Comparison of ENCODE assay signal across 8 cellular contexts in genomic region chr15:82045179-82045891, GRCh38. TPM values are rescaled to one million over a fixed set of nuclear protein-coding genes. Genes with fewer than 3 reads are reported as not detected.
DNase-seq lines count a peak whose midpoint lies in the region; ATAC-seq, FAIRE-seq and TF ChIP-seq lines count a peak whose summit lies in the region.

No MANE protein-coding gene starts in this region.

- DNase-seq in NCI-H1092 treated with DMSO at 0.1 percent for 48 hours (lab: John Stamatoyannopoulos, UW) (peak; percentile 44), NCI-H1092 (lab: John Stamatoyannopoulos, UW) (no peak), PC-3 (no peak), astrocyte (ENCODE audit: low read depth) (peak; percentile 32), hypothalamus (lab: John Stamatoyannopoulos, UW) (peak in 34 of 51 donors; percentile 10 to 72 (median 52)), putamen (ENCODE audit: low spot score) (peak; percentile 53)

- H3K36me3 Mint-ChIP-seq in astrocyte (ENCODE audit: low read depth, unreplicated experiment) = peaks cover 8% of the 10 kb centered on the region

- H4K20me1 ChIP-seq in PC-3 (ENCODE audit: low read length) (no peaks in the 10 kb centered on the region), astrocyte (ENCODE audit: insufficient read depth, low read length) (peaks cover 41% of the 10 kb centered on the region)

- H3K27me3 ChIP-seq in PC-3 (ENCODE audit: low read length) (peaks cover 26% of the 10 kb centered on the region), astrocyte (ENCODE audit: insufficient read depth, low read length) (peaks cover 3% of the 10 kb centered on the region)

- H3K27ac ChIP-seq in PC-3 (ENCODE audit: low read length) (no peak overlapping the region), astrocyte (ENCODE audit: low read depth, low read length) (peak overlapping the region; percentile 90)

- no peaks in the 10 kb centered on the region for H3F3A ChIP-seq in PC-3 (ENCODE audit: low read length, unreplicated experiment)

- POLR2A ChIA-PET in PC-3 (lab: Charles Lee; ENCODE audit: unreplicated experiment) = no interaction called here

- CTCF ChIA-PET in PC-3 (lab: Charles Lee) = interaction anchor here (0.6 kb wide), 1 partner anchor 99 kb away, joined by 8 read pairs; no protein-coding TSS in a partner anchor

- H3K9me3 ChIP-seq in PC-3 (ENCODE audit: low read length) = no peaks in the 10 kb centered on the region
- no peaks in the 10 kb centered on the region for H3K9me3 ChIP-seq in astrocyte (ENCODE audit: insufficient read depth, low read depth, low read length)

- peaks cover 22% of the 10 kb centered on the region for H3K27me3 Mint-ChIP-seq in astrocyte (ENCODE audit: low read depth, unreplicated experiment)

- FAIRE-seq in astrocyte (lab: Jason Lieb, UNC) = no peak

- H3K9ac ChIP-seq in PC-3 (ENCODE audit: low read length) = no peak overlapping the region
- peak overlapping the region; percentile 96 for H3K9ac ChIP-seq in astrocyte (ENCODE audit: low read length)

- H3K79me2 ChIP-seq in PC-3 (ENCODE audit: low read length) (no peaks in the 10 kb centered on the region), astrocyte (ENCODE audit: insufficient read depth, low read length) (peaks cover 42% of the 10 kb centered on the region)

- H3K4me3 ChIP-seq in PC-3 (ENCODE audit: low read length) (peak overlapping the region; percentile 95), astrocyte (ENCODE audit: insufficient read depth, low read depth, low read length) (peak overlapping the region; percentile 91)

- peaks cover 12% of the 10 kb centered on the region for H3K4me1 Mint-ChIP-seq in astrocyte (ENCODE audit: low read depth, unreplicated experiment)

- peak overlapping the region; percentile 89 for H2AFZ ChIP-seq in PC-3 (ENCODE audit: low read length)
- peak overlapping the region; percentile 69 for H2AFZ ChIP-seq in astrocyte (ENCODE audit: low read depth, low read length)

- no peaks in the 10 kb centered on the region for H3K9me2 ChIP-seq in PC-3 (replicated peaks; ENCODE audit: low read length)

- ATAC-seq in HG02588 (IDR thresholded peaks at IDR 0.05; ENCODE audit: unreplicated experiment) (peak; percentile 4), PC-3 (peak; percentile 18), HG02973 (IDR thresholded peaks at IDR 0.05; ENCODE audit: unreplicated experiment) (no peak)

- H3K36me3 ChIP-seq in PC-3 (ENCODE audit: low read depth, low read length) = no peaks in the 10 kb centered on the region
- H3K36me3 ChIP-seq in astrocyte (ENCODE audit: insufficient read depth, low read length) = peaks cover 14% of the 10 kb centered on the region

- peak overlapping the region; percentile 99 for H3K4me3 Mint-ChIP-seq in astrocyte (ENCODE audit: unreplicated experiment)

- TSS peak; percentile 22 for BruUV-seq in PC-3 (replicated peaks; lab: Mats Ljungman, UMichigan)

- H3K27ac Mint-ChIP-seq in astrocyte (ENCODE audit: unreplicated experiment) = peak overlapping the region; percentile 78

- intact Hi-C loops in PC-3 (cut with micrococcal nuclease) = loop anchor here (5.0 kb wide), 1 partner anchor 563 kb away; no protein-coding TSS in a partner anchor

- H3K4me1 ChIP-seq in PC-3 (ENCODE audit: insufficient read depth, low read length) (no peaks in the 10 kb centered on the region), astrocyte (ENCODE audit: insufficient read depth, low read length) (peaks cover 22% of the 10 kb centered on the region)

- no peaks in the 10 kb centered on the region for H3K9me3 Mint-ChIP-seq in astrocyte (ENCODE audit: unreplicated experiment)

- no peak for TF ChIP-seq CTCF in PC-3 (conservative IDR thresholded peaks at IDR 0.05; ENCODE audit: low read depth, low read length)
- no peak for TF ChIP-seq CTCF in astrocyte (IDR thresholded peaks at IDR 0.05; ENCODE audit: insufficient read depth, low read depth, low read length)

- H3K4me2 ChIP-seq in PC-3 (ENCODE audit: low read length) = peak overlapping the region; percentile 99
- H3K4me2 ChIP-seq in astrocyte (ENCODE audit: low read length) = peak overlapping the region; percentile 98

RNA-seq across cellular contexts. Expression of gene MEX3B, which starts 0.5 kb away (rescaled TPM):
- total RNA-seq in PC-3 (2014; rRNA removed) (0.58 and 1.0 TPM in 2 replicates), astrocyte (18.7 and 19.1 TPM in 2 replicates)

Comparison
In these comparisons a context has a peak if more than half of its experiments do, and no peak if none do; other contexts are left out.
1. DNase-seq: peak in NCI-H1092 treated with DMSO at 0.1 percent for 48 hours (single experiment), astrocyte (single experiment), hypothalamus (34 of 51) and putamen (single experiment); none in NCI-H1092 (single experiment) and PC-3 (single experiment).